In genomic region chrX:13448941-13449340, GRCh38 we compare ENCODE assay signal across 24 cellular contexts.
"Had no signal": no experiment of that assay in that cellular context is flagged by ENCODE, and none has a peak within 500 bp of the region (broad histone marks: within the 10 kb centered on the region; RNA-seq: fewer than 3 reads in every experiment).

No MANE protein-coding gene starts in this region.

- H2AFZ ChIP-seq: neural progenitor cell, parathyroid adenoma had no signal

- H3K9me3 ChIP-seq: ovary, psoas muscle, right lobe of liver, sigmoid colon, thoracic aorta, tibial artery, transverse colon, upper lobe of right lung, uterus had no signal

- H3K27me3 ChIP-seq: neural progenitor cell, ovary, right lobe of liver, sigmoid colon, stomach, tibial artery, transverse colon, upper lobe of right lung, uterus had no signal

- H3K4me3 ChIP-seq: neural progenitor cell, ovary, psoas muscle, right lobe of liver, sigmoid colon, skin epidermis, stomach, thoracic aorta, tibial artery, transverse colon, upper lobe of right lung, uterus had no signal

- H3K4me2 ChIP-seq: neural progenitor cell had no signal

- H3K79me2 ChIP-seq: parathyroid adenoma had no signal

- H3K9ac ChIP-seq: neural progenitor cell, parathyroid adenoma had no signal

- H3K27ac ChIP-seq: neural progenitor cell, ovary, parathyroid adenoma, psoas muscle, right lobe of liver, sigmoid colon, skin epidermis, stomach, thoracic aorta, tibial artery, transverse colon, upper lobe of right lung, uterus had no signal

- DNase-seq: naive thymus-derived CD4-positive, alpha-beta T cell; natural killer cell; occipital lobe; ovary; posterior cingulate gyrus; psoas muscle; right cardiac atrium; right lobe of liver; sigmoid colon; stimulated activated CD4-positive, alpha-beta T cell treated with anti-CD3 and anti-CD28 coated beads, Interleukin-15, amount 100 ng/mL, for 24 hours; stimulated activated CD4-positive, alpha-beta T cell treated with anti-CD3 and anti-CD28 coated beads, Interleukin-2, amount 100 ng/mL, for 24 hours; stimulated activated CD4-positive, alpha-beta T cell treated with anti-CD3 and anti-CD28 coated beads, Interleukin-2, amount 100 ng/mL, for 48 hours; stimulated activated CD4-positive, alpha-beta T cell treated with anti-CD3 and anti-CD28 coated beads, Interleukin-4, amount 100 ng/mL, for 24 hours; stimulated activated naive B cell treated with anti-CD40 and anti-IgM and Interleukin-4, amounts not matched to agents 10 μg/mL and 1 μg/mL and 100 μg/mL, for 72 hours; stimulated activated naive CD4-positive, alpha-beta T cell treated with Interleukin-2 at 50 U/mL for 16 hours; stomach; tibial artery; upper lobe of right lung; uterus had no signal

- H3K4me1 ChIP-seq: parathyroid adenoma, psoas muscle, right lobe of liver, sigmoid colon, stomach, tibial artery, transverse colon, upper lobe of right lung, uterus had no signal

- H3K36me3 ChIP-seq: neural progenitor cell, ovary, right lobe of liver, sigmoid colon, stomach, thoracic aorta, tibial artery, transverse colon, upper lobe of right lung, uterus had no signal
